ENCODE assay signal across 23 cellular contexts in genomic region chr12:27252934-27253333, GRCh38. TPM values are rescaled to one million over a fixed set of nuclear protein-coding genes. Genes with fewer than 3 reads are reported as not detected.
DNase-seq lines count a peak whose midpoint lies in the region; ATAC-seq, FAIRE-seq and TF ChIP-seq lines count a peak whose summit lies in the region.
"Had no signal": no experiment of that assay in that cellular context is flagged by ENCODE, and none has a peak within 500 bp of the region (broad histone marks: within the 10 kb centered on the region; RNA-seq: fewer than 3 reads in every experiment).

No MANE protein-coding gene starts in this region.

- peaks cover 3 to 8% of the 10 kb centered on the region in 2 donors for H3K4me1 ChIP-seq in kidney (ENCODE audit: control insufficient read depth in 1 of 2, insufficient read depth in 1 of 2, low read depth in 1 of 2, low read length in 2 of 2)
- peaks cover 2 to 64% (median 37%) of the 10 kb centered on the region in 4 donors for H3K4me1 ChIP-seq in transverse colon
- peaks cover 9 to 65% (median 39%) of the 10 kb centered on the region in 4 donors for H3K4me1 ChIP-seq in stomach

- H3K4me1 Mint-ChIP-seq in activated T-cell treated with anti-CD3 and anti-CD28 coated beads, Interleukin-2, amount 50 U/mL, for 72 hours (ENCODE audit: low read depth): peaks cover 39% of the 10 kb centered on the region

- TF ChIP-seq CTCF in kidney (IDR thresholded peaks at IDR 0.05; ENCODE audit: borderline replicate concordance, extremely low read depth, insufficient read depth) (no peak), transverse colon (IDR thresholded peaks at IDR 0.05) (no peak), stomach (IDR thresholded peaks at IDR 0.05) (no peak)

- peak; percentile 50 for FAIRE-seq in kidney (lab: Jason Lieb, UNC)
- FAIRE-seq: RCC 7860, TTC549 had no signal

- no peak for ATAC-seq in activated T-cell treated with anti-CD3 and anti-CD28 coated beads, Interleukin-2, amount 50 U/mL, for 72 hours (replicated peaks in 1 of 2)
- ATAC-seq in GM21528 (IDR thresholded peaks at IDR 0.05; ENCODE audit: low FRiP score, unreplicated experiment): no peak
- ATAC-seq: activated T-cell treated with anti-CD3 and anti-CD28 coated beads, Interleukin-2, amount 50 U/mL, for 4 hours; stimulated activated naive B cell treated with anti-CD40 and anti-IgM and Interleukin-4, amounts not matched to agents 10 μg/mL and 1 μg/mL and 100 μg/mL, for 72 hours had no signal

- H3K9me3 ChIP-seq in kidney (ENCODE audit: control insufficient read depth in 1 of 2, low read length in 2 of 2) (no peaks in the 10 kb centered on the region), transverse colon (no peaks in the 10 kb centered on the region), stomach (no peaks in the 10 kb centered on the region)
- H3K9me3 ChIP-seq: ovary, upper lobe of left lung had no signal

- H3K36me3 Mint-ChIP-seq in activated T-cell treated with anti-CD3 and anti-CD28 coated beads, Interleukin-2, amount 50 U/mL, for 72 hours (ENCODE audit: insufficient read depth in 2 of 2): peaks cover 0 to 2% of the 10 kb centered on the region in 2 donors

- no peak overlapping the region for H3K9ac ChIP-seq in kidney (ENCODE audit: low read length in 2 of 2)

- H3K27me3 Mint-ChIP-seq in activated T-cell treated with anti-CD3 and anti-CD28 coated beads, Interleukin-2, amount 50 U/mL, for 72 hours (ENCODE audit: low read depth): no peaks in the 10 kb centered on the region
- H3K27me3 Mint-ChIP-seq: IgD-negative memory B cell; stimulated activated naive B cell treated with anti-CD40 and anti-IgM and Interleukin-4, amounts not matched to agents 10 μg/mL and 1 μg/mL and 100 μg/mL, for 72 hours had no signal

- H3K27ac ChIP-seq in kidney (ENCODE audit: low read depth in 2 of 2, low read length in 2 of 2) (no peak overlapping the region), transverse colon (peak overlapping the region; percentile 51 to 72 (median 62)), stomach (no peak overlapping the region)
- H3K27ac ChIP-seq: ovary, upper lobe of left lung had no signal

- TF ChIP-seq EP300 in transverse colon (IDR thresholded peaks at IDR 0.05; ENCODE audit: low read depth) (no peak), stomach (IDR thresholded peaks at IDR 0.05) (no peak)

- intact Hi-C loops in kidney (cut with DNase I) (no loop called here), transverse colon (cut with DNase I; ENCODE audit: low total_unique reads) (no loop called here), stomach (cut with DNase I; ENCODE audit: low total_unique reads) (no loop called here)

- TF ChIP-seq POLR2A in transverse colon (IDR thresholded peaks at IDR 0.05): no peak
- TF ChIP-seq POLR2A in stomach (IDR thresholded peaks at IDR 0.05): no peak

- H3K27me3 ChIP-seq in transverse colon: no peaks in the 10 kb centered on the region
- no peaks in the 10 kb centered on the region for H3K27me3 ChIP-seq in stomach
- H3K27me3 ChIP-seq: ovary, upper lobe of left lung had no signal

- H3K4me3 Mint-ChIP-seq in activated T-cell treated with anti-CD3 and anti-CD28 coated beads, Interleukin-2, amount 50 U/mL, for 72 hours: no peak overlapping the region
- H3K4me3 Mint-ChIP-seq: activated T-cell treated with anti-CD3 and anti-CD28 coated beads, Interleukin-2, amount 50 U/mL, for 4 hours; endodermal cell; stimulated activated naive B cell treated with anti-CD40 and anti-IgM and Interleukin-4, amounts not matched to agents 10 μg/mL and 1 μg/mL and 100 μg/mL, for 72 hours had no signal

- DNase-seq in activated T-cell treated with anti-CD3 and anti-CD28 coated beads, Interleukin-2, amount 50 U/mL, for 72 hours: no peak
- DNase-seq in activated T-cell treated with anti-CD3 and anti-CD28 coated beads, Interleukin-2, amount 50 U/mL, for 48 hours: no peak
- DNase-seq in NCI-H524 treated with DMSO at 0.1 percent for 48 hours (lab: John Stamatoyannopoulos, UW) (peak; percentile 28), kidney (no peak), transverse colon (no peak), amniotic stem cell (lab: John Stamatoyannopoulos, UW) (no peak), stomach (no peak)
- DNase-seq: 8988T; activated CD4-positive, alpha-beta T cell treated with anti-CD3 and anti-CD28 coated beads, Interleukin-2, amount 50 U/mL, for 48 hours; activated T-cell treated with anti-CD3 and anti-CD28 coated beads, Interleukin-2, amount 50 U/mL, for 4 hours; C1 segment of cervical spinal cord; DMS79; endodermal cell; HCEC 1CT; NCI-H2107; NCI-H748 treated with DMSO at 0.1 percent for 48 hours; ovary; stimulated activated naive B cell treated with anti-CD40 and anti-IgM and Interleukin-4, amounts not matched to agents 10 μg/mL and 1 μg/mL and 100 μg/mL, for 72 hours; upper lobe of left lung had no signal

- no peaks in the 10 kb centered on the region for H3K9me3 Mint-ChIP-seq in activated T-cell treated with anti-CD3 and anti-CD28 coated beads, Interleukin-2, amount 50 U/mL, for 72 hours
- H3K9me3 Mint-ChIP-seq: activated T-cell treated with anti-CD3 and anti-CD28 coated beads, Interleukin-2, amount 50 U/mL, for 4 hours; endodermal cell; IgD-negative memory B cell had no signal

- in situ Hi-C loops in transverse colon (cut with MboI; ENCODE audit: low pct_ligation_motif_present in 1 of 4, low pct_unique_long_range_greater_than_20kb in 1 of 4, low sequenced_read_pairs in 3 of 4): no loop called here

- H3K36me3 ChIP-seq in kidney (ENCODE audit: control insufficient read depth in 1 of 2, insufficient read depth in 2 of 2, low read length in 2 of 2) (no peaks in the 10 kb centered on the region), transverse colon (no peaks in the 10 kb centered on the region), stomach (no peaks in the 10 kb centered on the region)
- H3K36me3 ChIP-seq: ovary, upper lobe of left lung had no signal

- H3K4me3 ChIP-seq in kidney (ENCODE audit: low read length in 2 of 2) (peak overlapping the region; percentile 3 to 11), transverse colon (no peak overlapping the region), stomach (no peak overlapping the region)
- H3K4me3 ChIP-seq: ovary, upper lobe of left lung had no signal

- WGBS in transverse colon (ENCODE audit: low coverage in 1 of 2), 2 donors: 54 to 55% methylated on average over 2 of the region's 2 CpGs
- 48 to 76% (median 68%) methylated on average over 2 of the region's 2 CpGs for WGBS in stomach, 5 donors

- H3K27ac Mint-ChIP-seq in activated T-cell treated with anti-CD3 and anti-CD28 coated beads, Interleukin-2, amount 50 U/mL, for 72 hours: peak overlapping the region; percentile 0
- H3K27ac Mint-ChIP-seq: endodermal cell; IgD-negative memory B cell; stimulated activated naive B cell treated with anti-CD40 and anti-IgM and Interleukin-4, amounts not matched to agents 10 μg/mL and 1 μg/mL and 100 μg/mL, for 72 hours had no signal

RNA-seq across cellular contexts. Expression of gene STK38L, which starts 8.8 kb away (rescaled TPM):
- 10 to 100 TPM; 24.8 to 30.6 TPM for total RNA-seq in activated T-cell treated with anti-CD3 and anti-CD28 coated beads, Interleukin-2, amount 50 U/mL, for 72 hours
- total RNA-seq in kidney: 43.6 TPM
- 5.2 TPM for polyA plus RNA-seq in kidney (ENCODE audit: insufficient read depth, low read depth, low replicate concordance)
- 10 to 100 TPM; 18.5 to 51.8 (median 40.9) TPM for total RNA-seq in transverse colon
- 100 to 1,000 TPM in 1 of 5 donors, 10 to 100 TPM in 4; 21.7 to 118 (median 47.8) TPM for total RNA-seq in stomach
- polyA plus RNA-seq in stomach: 10 to 100 TPM in 2 of 3 donors, 1 to 10 TPM in 1; 8.5 to 16.3 (median 12.1) TPM

Comparison
In these comparisons a context has a peak if more than half of its experiments do, and no peak if none do; other contexts are left out.
1. H3K27ac ChIP-seq: peak in transverse colon (4 of 4); none in kidney (0 of 2) and stomach (0 of 5).
2. H3K4me3 ChIP-seq: peak in kidney (2 of 2); none in transverse colon (0 of 4) and stomach (0 of 4).